Comparison of ENCODE assay signal across 1 cellular context in the genomic region with DNA sequence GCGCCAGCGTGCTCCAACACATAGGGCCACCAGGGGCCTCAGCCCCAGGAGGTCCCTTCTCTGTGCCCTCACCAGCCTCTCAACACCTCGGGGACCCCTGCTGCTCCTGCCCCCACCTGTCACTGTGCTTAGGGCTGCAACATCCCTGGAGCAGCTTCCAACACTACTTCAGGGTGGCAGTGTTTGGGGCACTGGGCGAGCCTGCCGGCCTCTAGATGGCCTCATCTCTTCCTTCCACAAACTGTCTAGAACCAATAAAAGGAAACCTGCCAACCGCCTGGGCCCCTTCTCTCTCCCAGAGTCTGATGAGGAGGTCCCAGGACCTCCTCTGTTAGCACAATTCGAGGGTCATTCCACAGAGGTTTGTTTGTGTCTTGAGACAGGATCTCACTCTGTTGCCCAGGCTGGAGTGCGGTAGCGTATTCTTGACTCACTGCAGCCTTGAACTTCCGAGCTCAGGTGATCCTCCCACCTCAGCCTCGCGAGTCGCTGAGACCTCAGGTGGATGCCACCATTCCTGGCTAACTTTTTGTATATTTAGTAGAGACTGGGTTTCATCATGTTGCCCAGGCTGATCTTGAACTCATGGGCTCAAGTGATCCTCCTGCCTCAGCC.
TF ChIP-seq lines count a peak whose summit lies in the region.

No MANE protein-coding gene starts in this region.

TF ChIP-seq in HCT116, 20 proteins besides CTCF, POLR2A, EP300 and RAD21 (continued from another document):
- TF ChIP-seq, protein P1, sequence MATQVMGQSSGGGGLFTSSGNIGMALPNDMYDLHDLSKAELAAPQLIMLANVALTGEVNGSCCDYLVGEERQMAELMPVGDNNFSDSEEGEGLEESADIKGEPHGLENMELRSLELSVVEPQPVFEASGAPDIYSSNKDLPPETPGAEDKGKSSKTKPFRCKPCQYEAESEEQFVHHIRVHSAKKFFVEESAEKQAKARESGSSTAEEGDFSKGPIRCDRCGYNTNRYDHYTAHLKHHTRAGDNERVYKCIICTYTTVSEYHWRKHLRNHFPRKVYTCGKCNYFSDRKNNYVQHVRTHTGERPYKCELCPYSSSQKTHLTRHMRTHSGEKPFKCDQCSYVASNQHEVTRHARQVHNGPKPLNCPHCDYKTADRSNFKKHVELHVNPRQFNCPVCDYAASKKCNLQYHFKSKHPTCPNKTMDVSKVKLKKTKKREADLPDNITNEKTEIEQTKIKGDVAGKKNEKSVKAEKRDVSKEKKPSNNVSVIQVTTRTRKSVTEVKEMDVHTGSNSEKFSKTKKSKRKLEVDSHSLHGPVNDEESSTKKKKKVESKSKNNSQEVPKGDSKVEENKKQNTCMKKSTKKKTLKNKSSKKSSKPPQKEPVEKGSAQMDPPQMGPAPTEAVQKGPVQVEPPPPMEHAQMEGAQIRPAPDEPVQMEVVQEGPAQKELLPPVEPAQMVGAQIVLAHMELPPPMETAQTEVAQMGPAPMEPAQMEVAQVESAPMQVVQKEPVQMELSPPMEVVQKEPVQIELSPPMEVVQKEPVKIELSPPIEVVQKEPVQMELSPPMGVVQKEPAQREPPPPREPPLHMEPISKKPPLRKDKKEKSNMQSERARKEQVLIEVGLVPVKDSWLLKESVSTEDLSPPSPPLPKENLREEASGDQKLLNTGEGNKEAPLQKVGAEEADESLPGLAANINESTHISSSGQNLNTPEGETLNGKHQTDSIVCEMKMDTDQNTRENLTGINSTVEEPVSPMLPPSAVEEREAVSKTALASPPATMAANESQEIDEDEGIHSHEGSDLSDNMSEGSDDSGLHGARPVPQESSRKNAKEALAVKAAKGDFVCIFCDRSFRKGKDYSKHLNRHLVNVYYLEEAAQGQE (IDR thresholded peaks at IDR 0.05; ENCODE audit: low read depth) = no peak
- TF ChIP-seq, protein P2, sequence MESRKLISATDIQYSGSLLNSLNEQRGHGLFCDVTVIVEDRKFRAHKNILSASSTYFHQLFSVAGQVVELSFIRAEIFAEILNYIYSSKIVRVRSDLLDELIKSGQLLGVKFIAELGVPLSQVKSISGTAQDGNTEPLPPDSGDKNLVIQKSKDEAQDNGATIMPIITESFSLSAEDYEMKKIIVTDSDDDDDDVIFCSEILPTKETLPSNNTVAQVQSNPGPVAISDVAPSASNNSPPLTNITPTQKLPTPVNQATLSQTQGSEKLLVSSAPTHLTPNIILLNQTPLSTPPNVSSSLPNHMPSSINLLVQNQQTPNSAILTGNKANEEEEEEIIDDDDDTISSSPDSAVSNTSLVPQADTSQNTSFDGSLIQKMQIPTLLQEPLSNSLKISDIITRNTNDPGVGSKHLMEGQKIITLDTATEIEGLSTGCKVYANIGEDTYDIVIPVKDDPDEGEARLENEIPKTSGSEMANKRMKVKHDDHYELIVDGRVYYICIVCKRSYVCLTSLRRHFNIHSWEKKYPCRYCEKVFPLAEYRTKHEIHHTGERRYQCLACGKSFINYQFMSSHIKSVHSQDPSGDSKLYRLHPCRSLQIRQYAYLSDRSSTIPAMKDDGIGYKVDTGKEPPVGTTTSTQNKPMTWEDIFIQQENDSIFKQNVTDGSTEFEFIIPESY (IDR thresholded peaks at IDR 0.05; ENCODE audit: extremely low read depth, insufficient replicate concordance, low read length) = no peak
- TF ChIP-seq CEBPB (IDR thresholded peaks at IDR 0.05; ENCODE audit: low read depth) = no peak
- no peak for TF ChIP-seq EZH2 (IDR thresholded peaks at IDR 0.05)
- no peak for TF ChIP-seq FOSL1 (IDR thresholded peaks at IDR 0.05; ENCODE audit: low read depth)
- no peak for TF ChIP-seq EGR1 (IDR thresholded peaks at IDR 0.05; ENCODE audit: low read depth)
- no peak for TF ChIP-seq EZH2phosphoT487 (IDR thresholded peaks at IDR 0.05; ENCODE audit: borderline replicate concordance)
- TF ChIP-seq TCF7L2 (IDR thresholded peaks at IDR 0.05; ENCODE audit: borderline replicate concordance, extremely low read depth, insufficient read depth, insufficient read length) = no peak
- TF ChIP-seq ZNF274 (IDR thresholded peaks at IDR 0.05; ENCODE audit: low read depth, low read length) = no peak
- TF ChIP-seq YY1 (IDR thresholded peaks at IDR 0.05; ENCODE audit: extremely low read depth, insufficient replicate concordance, low read depth, low read length) = no peak
- TF ChIP-seq SIN3A (IDR thresholded peaks at IDR 0.05; ENCODE audit: low read depth) = no peak
